In the genomic region with DNA sequence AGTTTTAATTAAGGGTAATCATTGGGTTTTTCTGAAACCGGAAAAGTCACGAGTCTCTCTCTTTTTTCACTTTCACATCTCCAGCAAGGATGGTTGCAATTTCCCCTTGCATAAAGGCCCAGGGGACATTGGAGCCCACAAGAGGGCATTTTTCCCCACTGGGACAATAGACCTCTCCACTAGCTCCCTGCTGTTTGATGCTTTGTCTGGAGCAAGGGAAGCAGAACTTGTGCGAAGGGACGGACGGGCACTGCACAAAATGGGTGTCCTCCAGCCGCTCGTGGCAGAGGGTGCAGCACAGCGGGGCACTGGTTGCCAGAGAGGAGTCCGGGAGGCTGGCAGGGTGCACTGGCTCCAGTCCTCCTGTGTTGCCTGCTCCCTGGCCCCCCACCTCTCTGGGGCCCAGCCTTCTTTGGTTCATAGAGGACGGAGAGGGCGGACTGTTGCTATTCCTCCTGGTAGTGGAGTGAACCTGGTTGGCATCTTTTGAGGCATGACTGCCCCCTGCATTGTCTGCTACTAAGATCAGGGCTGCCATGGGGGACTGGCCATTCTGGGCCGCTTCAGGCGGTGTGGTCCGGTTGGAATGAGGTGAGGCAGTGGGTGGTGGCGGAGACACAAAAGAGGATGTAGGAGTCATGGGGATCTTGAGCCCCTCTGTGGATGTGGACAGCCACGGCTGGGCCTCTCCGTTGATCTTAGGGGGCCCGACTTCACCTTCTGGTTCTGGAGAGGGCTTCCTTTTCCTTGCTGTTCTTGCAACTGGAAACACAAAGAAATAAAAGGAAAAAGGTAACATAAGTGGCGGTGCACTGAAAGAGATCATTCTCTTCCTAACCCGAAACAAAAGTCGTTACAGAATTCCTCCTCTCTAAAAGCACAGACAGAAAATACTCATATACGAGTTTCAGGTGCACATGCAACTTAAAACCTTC, we compare ENCODE assay signal across 8 cellular contexts. TPM values are rescaled to one million over a fixed set of nuclear protein-coding genes. Genes with fewer than 3 reads are reported as not detected.
A peak's percentile ranks its signal among the peaks of the same experiment; 100 is the strongest.
DNase-seq lines count a peak whose midpoint lies in the region; ATAC-seq and TF ChIP-seq lines count a peak whose summit lies in the region.

No MANE protein-coding gene starts in this region.

- DNase-seq in NCI-H1694 treated with DMSO at 0.1 percent for 48 hours (lab: John Stamatoyannopoulos, UW) (peak; percentile 60), NCI-H1694 (lab: John Stamatoyannopoulos, UW) (no peak), NCI-H2029 (lab: John Stamatoyannopoulos, UW) (peak; percentile 50), erythroblast (lab: John Stamatoyannopoulos, UW) (peak; percentile 57 to 71), mucosa of gallbladder (ENCODE audit: low spot score) (no peak)
- DNase-seq in activated CD4-positive, alpha-beta T cell treated with anti-CD3 and anti-CD28 coated beads, Interleukin-2, amount 10 ng/mL, durations not matched to agents 24 days and 14 days: peak; percentile 81

- ATAC-seq in HG02852 (IDR thresholded peaks at IDR 0.05; ENCODE audit: unreplicated experiment): no peak

- intact Hi-C loops in activated CD4-positive, alpha-beta T cell treated with anti-CD3 and anti-CD28 coated beads, Interleukin-2, amount 10 ng/mL, durations not matched to agents 24 days and 14 days (cut with micrococcal nuclease): loop anchor here (1.0 to 10.0 kb wide), 2 partner anchors 7 to 1257 kb away; a partner anchor contains a TSS

- peak in 1 of 3 experiments; percentile 22 for TF ChIP-seq CTCF in nephron (IDR thresholded peaks at IDR 0.05; ENCODE audit: unreplicated experiment in 3 of 3)

- TF ChIP-seq POLR2A in erythroblast (IDR thresholded peaks at IDR 0.05; ENCODE audit: low read length): no peak

- H3K27ac Mint-ChIP-seq in activated CD4-positive, alpha-beta T cell treated with anti-CD3 and anti-CD28 coated beads, Interleukin-2, amount 10 ng/mL, durations not matched to agents 24 days and 14 days: peak overlapping the region; percentile 98
- H3K27ac Mint-ChIP-seq in nephron: peak overlapping the region; percentile 84 to 100 (median 100)

- H3K36me3 Mint-ChIP-seq in activated CD4-positive, alpha-beta T cell treated with anti-CD3 and anti-CD28 coated beads, Interleukin-2, amount 10 ng/mL, durations not matched to agents 24 days and 14 days (ENCODE audit: low read depth): peaks cover 59% of the 10 kb centered on the region
- peaks cover 56% of the 10 kb centered on the region for H3K36me3 Mint-ChIP-seq in nephron (ENCODE audit: low read depth)

- H3K9me3 Mint-ChIP-seq in activated CD4-positive, alpha-beta T cell treated with anti-CD3 and anti-CD28 coated beads, Interleukin-2, amount 10 ng/mL, durations not matched to agents 24 days and 14 days: no peaks in the 10 kb centered on the region
- H3K9me3 Mint-ChIP-seq in nephron: peaks cover 2% of the 10 kb centered on the region

- H3K4me3 Mint-ChIP-seq in activated CD4-positive, alpha-beta T cell treated with anti-CD3 and anti-CD28 coated beads, Interleukin-2, amount 10 ng/mL, durations not matched to agents 24 days and 14 days: peak overlapping the region; percentile 97
- H3K4me3 Mint-ChIP-seq in nephron: peak overlapping the region; percentile 99 to 100 (median 99)

- peaks cover 47% of the 10 kb centered on the region for H3K4me1 Mint-ChIP-seq in activated CD4-positive, alpha-beta T cell treated with anti-CD3 and anti-CD28 coated beads, Interleukin-2, amount 10 ng/mL, durations not matched to agents 24 days and 14 days
- peaks cover 38% of the 10 kb centered on the region for H3K4me1 Mint-ChIP-seq in nephron

- peaks cover 2% of the 10 kb centered on the region for H3K27me3 Mint-ChIP-seq in activated CD4-positive, alpha-beta T cell treated with anti-CD3 and anti-CD28 coated beads, Interleukin-2, amount 10 ng/mL, durations not matched to agents 24 days and 14 days
- H3K27me3 Mint-ChIP-seq in nephron (ENCODE audit: low read depth): peaks cover 4% of the 10 kb centered on the region

RNA-seq across cellular contexts. Expression of a gene that starts 2.6 kb away (rescaled TPM):
- 206 and 217 TPM in 2 replicates for total RNA-seq in activated CD4-positive, alpha-beta T cell treated with anti-CD3 and anti-CD28 coated beads, Interleukin-2, amount 10 ng/mL, durations not matched to agents 24 days and 14 days
- total RNA-seq in mucosa of gallbladder: 231 TPM

Comparison
In these comparisons a context has a peak if more than half of its experiments do, and no peak if none do; other contexts are left out.
1. DNase-seq: peak in NCI-H1694 treated with DMSO at 0.1 percent for 48 hours (single experiment), NCI-H2029 (single experiment), activated CD4-positive, alpha-beta T cell treated with anti-CD3 and anti-CD28 coated beads, Interleukin-2, amount 10 ng/mL, durations not matched to agents 24 days and 14 days (single experiment) and erythroblast (2 of 2); none in NCI-H1694 (single experiment) and mucosa of gallbladder (single experiment).